Comparison of ENCODE assay signal across 8 cellular contexts in genomic region chr20:4672948-4673347, GRCh38. TPM values are rescaled to one million over a fixed set of nuclear protein-coding genes. Genes with fewer than 3 reads are reported as not detected.
"Had no signal": no experiment of that assay in that cellular context is flagged by ENCODE, and none has a peak within 500 bp of the region (broad histone marks: within the 10 kb centered on the region; RNA-seq: fewer than 3 reads in every experiment).

No MANE protein-coding gene starts in this region.

- H3K27me3 Mint-ChIP-seq: IgD-negative memory B cell had no signal

- ATAC-seq: HCT116 had no signal

- H3K4me1 ChIP-seq: HAP-1 had no signal

- H3K4me3 ChIP-seq: HAP-1 had no signal

- H3K27ac Mint-ChIP-seq: IgD-negative memory B cell had no signal

- H3K9me3 Mint-ChIP-seq: IgD-negative memory B cell had no signal

- H3K4me1 Mint-ChIP-seq: IgD-negative memory B cell had no signal

- DNase-seq: GOT3, H7, KG1 had no signal

- H3K4me3 Mint-ChIP-seq: IgD-negative memory B cell had no signal

- H3K9me3 ChIP-seq: HAP-1 had no signal

- H3K36me3 ChIP-seq: HAP-1 had no signal

- FAIRE-seq: HTR-8/SVneo had no signal

RNA-seq across cellular contexts. Expression of gene PRND, which starts 48.8 kb away (rescaled TPM):
- total RNA-seq: HT-29 had no signal
